ENCODE assay signal across 12 cellular contexts in the genomic region with DNA sequence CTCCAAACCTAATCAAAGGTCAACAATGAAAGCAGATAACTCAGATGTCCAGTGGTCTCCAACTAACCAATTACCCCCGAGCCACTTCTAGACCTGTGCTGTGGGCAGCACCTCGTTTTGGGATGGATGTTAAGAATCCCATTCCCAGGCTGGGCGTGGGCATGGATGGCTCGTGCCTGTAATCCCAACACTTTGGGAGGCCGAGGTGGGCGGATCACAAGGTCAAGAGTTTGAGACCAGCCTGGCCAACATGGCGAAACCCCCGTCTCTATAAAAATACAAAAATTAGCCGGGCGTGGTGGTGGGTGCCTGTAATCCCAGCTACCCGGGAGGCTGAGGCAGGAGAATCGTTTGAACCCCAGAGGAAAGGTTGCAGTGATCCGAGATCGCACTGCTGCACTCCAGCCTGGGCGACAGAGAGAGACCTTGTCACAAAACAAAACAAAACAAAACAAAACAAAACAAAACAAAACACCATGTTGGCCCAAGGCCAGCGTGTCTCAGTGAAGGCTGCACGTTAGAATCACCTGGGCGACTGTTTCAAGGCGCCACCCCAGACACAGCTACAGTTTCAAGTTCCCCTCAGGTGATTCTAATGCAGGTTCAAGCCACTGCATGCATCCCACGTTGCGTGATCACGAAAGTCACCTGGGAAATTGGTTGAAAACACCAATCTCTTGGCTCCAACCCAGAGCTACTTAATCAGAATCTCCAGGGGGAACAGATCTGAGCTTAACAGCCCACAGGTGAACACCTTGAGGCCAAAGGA. TPM values are rescaled to one million over a fixed set of nuclear protein-coding genes. Genes with fewer than 3 reads are reported as not detected.
DNase-seq lines count a peak whose midpoint lies in the region; ATAC-seq and TF ChIP-seq lines count a peak whose summit lies in the region.
"Had no signal": no experiment of that assay in that cellular context is flagged by ENCODE, and none has a peak within 500 bp of the region (broad histone marks: within the 10 kb centered on the region; RNA-seq: fewer than 3 reads in every experiment).

No MANE protein-coding gene starts in this region.

- H3K4me1 ChIP-seq in HEK293 (ENCODE audit: control insufficient read depth, insufficient read depth, low read length) = no peaks in the 10 kb centered on the region
- no peaks in the 10 kb centered on the region for H3K4me1 ChIP-seq in RWPE2 (ENCODE audit: insufficient read depth, poor library complexity, severe bottlenecking)

- H3K27ac Mint-ChIP-seq in naive B cell = peak overlapping the region in 3 of 6 donors; percentile 14 to 75 (median 37)
- H3K27ac Mint-ChIP-seq: activated naive CD8-positive, alpha-beta T cell treated with anti-CD3 and anti-CD28 coated beads, Interleukin-2, amount 10 ng/mL, durations not matched to agents 7 days and 5 days; dendritic cell treated with granulocyte-macrophage colony-stimulating factor and Interleukin-4, amounts not matched to agents 40 ng/mL and 50 ng/mL, for 4 days; T-helper 1 cell treated with Interleukin-12 subunit alpha and Interleukin-12 subunit beta and Interleukin-4 antibody, amounts not matched to agents 30 μg/mL and 1 μg/mL, for 36 hours had no signal

- H3K4me3 Mint-ChIP-seq in naive B cell = peak overlapping the region in 1 of 8 donors; percentile 42
- H3K4me3 Mint-ChIP-seq: activated naive CD8-positive, alpha-beta T cell treated with anti-CD3 and anti-CD28 coated beads, Interleukin-2, amount 10 ng/mL, durations not matched to agents 7 days and 5 days; dendritic cell treated with granulocyte-macrophage colony-stimulating factor and Interleukin-4, amounts not matched to agents 40 ng/mL and 50 ng/mL, for 4 days; T-helper 1 cell treated with Interleukin-12 subunit alpha and Interleukin-12 subunit beta and Interleukin-4 antibody, amounts not matched to agents 30 μg/mL and 1 μg/mL, for 36 hours had no signal

- ATAC-seq in RWPE2 (ENCODE audit: low read depth) = peak; percentile 9; the same call in 1 of the 3 replicates
- ATAC-seq in naive B cell (ENCODE audit: low read depth in 2 of 2) = peak; percentile 14 to 24
- ATAC-seq in HG02840 (IDR thresholded peaks at IDR 0.05; ENCODE audit: low FRiP score, unreplicated experiment) = no peak
- no peak for ATAC-seq in GM21737 (IDR thresholded peaks at IDR 0.05; ENCODE audit: unreplicated experiment)

- H3K4me1 Mint-ChIP-seq in naive B cell = peaks cover 12 to 30% (median 27%) of the 10 kb centered on the region in 3 donors

- POLR2A ChIA-PET in HEK293 (lab: Yijun Ruan, JAX) = interaction anchor here (1.1 to 1.2 kb wide), 2 partner anchors 78 to 192 kb away, joined by 3 read pairs; partner anchors contain the start of gene IRF8

- peaks cover 23% of the 10 kb centered on the region for H3K27me3 ChIP-seq in RWPE2 (ENCODE audit: insufficient read depth, poor library complexity, severe bottlenecking)

- CTCF ChIA-PET in HEK293 (lab: Yijun Ruan, JAX) = interaction anchor here (0.6 to 6.2 kb wide), 49 partner anchors 8 to 710 kb away, joined by 3 to 292 read pairs (median 5); partner anchors contain the start of gene IRF8

- H3K36me3 ChIP-seq in HEK293 (ENCODE audit: control insufficient read depth in 2 of 2, insufficient read depth in 1 of 2, low read length in 2 of 2) (no peaks in the 10 kb centered on the region), RWPE2 (ENCODE audit: low read depth) (no peaks in the 10 kb centered on the region)
- H3K36me3 ChIP-seq: tibial artery had no signal

- H3K27me3 Mint-ChIP-seq in naive B cell = no peaks in the 10 kb centered on the region

- DNase-seq in DMS53 (lab: John Stamatoyannopoulos, UW) (peak; percentile 27), DMS53 treated with DMSO at 0.1 percent for 48 hours (lab: John Stamatoyannopoulos, UW; ENCODE audit: unreplicated experiment) (no peak), RWPE2 (ENCODE audit: low spot score) (no peak), naive B cell (no peak), SIG-M5 treated with dmso at 0.1 percent for 504 hours (lab: John Stamatoyannopoulos, UW; ENCODE audit: unreplicated experiment) (no peak)

- H3K9me3 ChIP-seq in HEK293 (ENCODE audit: control insufficient read depth, insufficient read depth, low read depth, low read length) (no peaks in the 10 kb centered on the region), RWPE2 (ENCODE audit: severe bottlenecking) (no peaks in the 10 kb centered on the region)
- H3K9me3 ChIP-seq: tibial artery had no signal

- H3K36me3 Mint-ChIP-seq in naive B cell = no peaks in the 10 kb centered on the region
- H3K36me3 Mint-ChIP-seq: activated naive CD8-positive, alpha-beta T cell treated with anti-CD3 and anti-CD28 coated beads, Interleukin-2, amount 10 ng/mL, durations not matched to agents 7 days and 5 days had no signal

- TF ChIP-seq CTCF in HEK293 (tag by site-specific recombination; IDR thresholded peaks at IDR 0.05) (no peak), RWPE2 (IDR thresholded peaks at IDR 0.05; ENCODE audit: poor library complexity, severe bottlenecking) (no peak)

- no peaks in the 10 kb centered on the region for H3K9me3 Mint-ChIP-seq in naive B cell
- H3K9me3 Mint-ChIP-seq: activated naive CD8-positive, alpha-beta T cell treated with anti-CD3 and anti-CD28 coated beads, Interleukin-2, amount 10 ng/mL, durations not matched to agents 7 days and 5 days; dendritic cell treated with granulocyte-macrophage colony-stimulating factor and Interleukin-4, amounts not matched to agents 40 ng/mL and 50 ng/mL, for 4 days; T-helper 1 cell treated with Interleukin-12 subunit alpha and Interleukin-12 subunit beta and Interleukin-4 antibody, amounts not matched to agents 30 μg/mL and 1 μg/mL, for 36 hours had no signal

- no peak overlapping the region for H3K27ac ChIP-seq in HEK293 (ENCODE audit: extremely low read depth, low read depth, low read length)
- H3K27ac ChIP-seq in RWPE2 (ENCODE audit: poor library complexity, severe bottlenecking) = no peak overlapping the region
- H3K27ac ChIP-seq: tibial artery had no signal

- H3K4me3 ChIP-seq in HEK293 (ENCODE audit: low read depth, low read length) (no peak overlapping the region), RWPE2 (ENCODE audit: severe bottlenecking) (no peak overlapping the region)
- H3K4me3 ChIP-seq: tibial artery had no signal

TF ChIP-seq in HEK293, 187 proteins besides CTCF, POLR2A, EP300 and RAD21:
- no peak for TF ChIP-seq ZNF449 (tag by site-specific recombination; IDR thresholded peaks at IDR 0.05)
- TF ChIP-seq, protein P1, sequence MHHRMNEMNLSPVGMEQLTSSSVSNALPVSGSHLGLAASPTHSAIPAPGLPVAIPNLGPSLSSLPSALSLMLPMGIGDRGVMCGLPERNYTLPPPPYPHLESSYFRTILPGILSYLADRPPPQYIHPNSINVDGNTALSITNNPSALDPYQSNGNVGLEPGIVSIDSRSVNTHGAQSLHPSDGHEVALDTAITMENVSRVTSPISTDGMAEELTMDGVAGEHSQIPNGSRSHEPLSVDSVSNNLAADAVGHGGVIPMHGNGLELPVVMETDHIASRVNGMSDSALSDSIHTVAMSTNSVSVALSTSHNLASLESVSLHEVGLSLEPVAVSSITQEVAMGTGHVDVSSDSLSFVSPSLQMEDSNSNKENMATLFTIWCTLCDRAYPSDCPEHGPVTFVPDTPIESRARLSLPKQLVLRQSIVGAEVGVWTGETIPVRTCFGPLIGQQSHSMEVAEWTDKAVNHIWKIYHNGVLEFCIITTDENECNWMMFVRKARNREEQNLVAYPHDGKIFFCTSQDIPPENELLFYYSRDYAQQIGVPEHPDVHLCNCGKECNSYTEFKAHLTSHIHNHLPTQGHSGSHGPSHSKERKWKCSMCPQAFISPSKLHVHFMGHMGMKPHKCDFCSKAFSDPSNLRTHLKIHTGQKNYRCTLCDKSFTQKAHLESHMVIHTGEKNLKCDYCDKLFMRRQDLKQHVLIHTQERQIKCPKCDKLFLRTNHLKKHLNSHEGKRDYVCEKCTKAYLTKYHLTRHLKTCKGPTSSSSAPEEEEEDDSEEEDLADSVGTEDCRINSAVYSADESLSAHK (tag by site-specific recombination; IDR thresholded peaks at IDR 0.05) = peak; percentile 100

RNA-seq across cellular contexts. Expression of gene COX4I1, which starts 21.3 kb away (rescaled TPM):
- 1,000 to 10,000 TPM in 5 of 6 donors, 100 to 1,000 TPM in 1; 943 to 1,321 (median 1,168) TPM for polyA plus RNA-seq in naive B cell (ENCODE audit: low read depth in 6 of 6)

RNA-seq across cellular contexts. Expression of gene EMC8, which starts 21.4 kb away (rescaled TPM):
- 10 to 100 TPM; 18.8 to 27.7 (median 21.5) TPM for polyA plus RNA-seq in naive B cell (ENCODE audit: low read depth in 6 of 6)

Comparison
In these comparisons a context has a peak if more than half of its experiments do, and no peak if none do; other contexts are left out.
1. ATAC-seq: peak in RWPE2 (single experiment) and naive B cell (2 of 2); none in HG02840 (single experiment) and GM21737 (single experiment).